In genomic region chr22:46006379-46007002, GRCh38 we compare ENCODE assay signal across 9 cellular contexts. TPM values are rescaled to one million over a fixed set of nuclear protein-coding genes. Genes with fewer than 3 reads are reported as not detected.
DNase-seq lines count a peak whose midpoint lies in the region; ATAC-seq and TF ChIP-seq lines count a peak whose summit lies in the region.
"Had no signal": no experiment of that assay in that cellular context is flagged by ENCODE, and none has a peak within 500 bp of the region (broad histone marks: within the 10 kb centered on the region; RNA-seq: fewer than 3 reads in every experiment).

No MANE protein-coding gene starts in this region.

- H3K4me1 Mint-ChIP-seq in nephron progenitor cell, result peaks cover 12% of the 10 kb centered on the region

- H3K27ac Mint-ChIP-seq in nephron progenitor cell, result no peak overlapping the region
- H3K27ac Mint-ChIP-seq: T-helper 1 cell treated with Interleukin-12 subunit alpha and Interleukin-12 subunit beta and Interleukin-4 antibody, amounts not matched to agents 30 μg/mL and 1 μg/mL, for 36 hours had no signal

- peaks cover 7% of the 10 kb centered on the region for H3K27me3 Mint-ChIP-seq in nephron progenitor cell (ENCODE audit: low read depth, poor library complexity)

- H4K91ac ChIP-seq in IMR-90 (ENCODE audit: insufficient read depth, low read depth, low read length), result peak overlapping the region; percentile 87

- TF ChIP-seq CTCF in IMR-90 (conservative IDR thresholded peaks at IDR 0.05; ENCODE audit: low read depth, low read length) (peak; percentile 79), RWPE2 (IDR thresholded peaks at IDR 0.05; ENCODE audit: poor library complexity, severe bottlenecking) (peak; percentile 95), fibroblast of pulmonary artery (IDR thresholded peaks at IDR 0.05; ENCODE audit: low read length, missing control alignments) (peak; percentile 77), nephron progenitor cell (IDR thresholded peaks at IDR 0.05) (peak; percentile 95)

- peak overlapping the region; percentile 88 for H2AK5ac ChIP-seq in IMR-90 (ENCODE audit: low read depth, low read length)

- peak overlapping the region; percentile 67 for H3K27ac ChIP-seq in IMR-90 (ENCODE audit: insufficient read depth, low read length)
- H3K27ac ChIP-seq in RWPE2 (ENCODE audit: poor library complexity, severe bottlenecking), result peak overlapping the region; percentile 99

- peaks cover 3% of the 10 kb centered on the region for H3K9me3 Mint-ChIP-seq in nephron progenitor cell
- H3K9me3 Mint-ChIP-seq: T-helper 1 cell treated with Interleukin-12 subunit alpha and Interleukin-12 subunit beta and Interleukin-4 antibody, amounts not matched to agents 30 μg/mL and 1 μg/mL, for 36 hours had no signal

- H3K27me3 ChIP-seq in IMR-90 (ENCODE audit: control insufficient read depth, insufficient read depth, low read length) (no peaks in the 10 kb centered on the region), RWPE2 (ENCODE audit: insufficient read depth, poor library complexity, severe bottlenecking) (no peaks in the 10 kb centered on the region)

- H3K36me3 ChIP-seq in IMR-90 (ENCODE audit: control insufficient read depth, insufficient read depth, low read length) (no peaks in the 10 kb centered on the region), RWPE2 (ENCODE audit: low read depth) (no peaks in the 10 kb centered on the region)

- ATAC-seq in IMR-90 (ENCODE audit: low read depth), result peak; percentile 84
- ATAC-seq in RWPE2 (ENCODE audit: low read depth), result peak; percentile 49
- ATAC-seq in HG02610 (IDR thresholded peaks at IDR 0.05; ENCODE audit: unreplicated experiment), result no peak

- peak overlapping the region; percentile 43 for H3K4me2 ChIP-seq in IMR-90 (ENCODE audit: low read depth, low read length)

- H2AK9ac ChIP-seq in IMR-90 (replicated peaks; ENCODE audit: low read depth, low read length, poor library complexity), result peak overlapping the region; percentile 99

- no peak overlapping the region for H2BK15ac ChIP-seq in IMR-90 (ENCODE audit: low read depth, low read length)

- in situ Hi-C loops in IMR-90 (cut with MboI; ENCODE audit: low sequenced_read_pairs), result loop anchor here (5.0 kb wide), 1 partner anchor 111 kb away; no protein-coding TSS in a partner anchor

- peak overlapping the region; percentile 72 for H3K14ac ChIP-seq in IMR-90 (replicated peaks; ENCODE audit: low read depth, low read length)

- peak overlapping the region; percentile 24; the same call in 1 of the 2 replicates for H3K23ac ChIP-seq in IMR-90 (ENCODE audit: low read depth, low read length)

- CTCF ChIA-PET in IMR-90 (lab: Yijun Ruan, JAX), result interaction anchor here (0.7 to 2.3 kb wide), 16 partner anchors 10 to 306 kb away, joined by 3 to 24 read pairs (median 4); no protein-coding TSS in a partner anchor

- H2AFZ ChIP-seq in IMR-90 (replicated peaks; ENCODE audit: low read length, poor library complexity), result peak overlapping the region; percentile 93

- no peak; the same call in 1 of the 2 replicates for TF ChIP-seq POLR2A in IMR-90 (IDR thresholded peaks at IDR 0.05; ENCODE audit: low read depth, low read length)

- peak overlapping the region; percentile 43 for H3K9ac ChIP-seq in IMR-90 (ENCODE audit: low read depth, low read length)

- WGBS in IMR-90 (ENCODE audit: extremely low coverage in 2 of 2, insufficient read length in 1 of 2), 2 experiments, result 9% methylated on average over 7 of the region's 26 CpGs; no CpG with 5 or more reads in 1 of the 2 experiments

- peak; percentile 87 for TF ChIP-seq RAD21 in IMR-90 (IDR thresholded peaks at IDR 0.05; ENCODE audit: low read length)

- peak overlapping the region; percentile 19; the same call in 1 of the 2 replicates for H3K18ac ChIP-seq in IMR-90 (ENCODE audit: low read depth, low read length)

- POLR2A ChIA-PET in IMR-90 (lab: Charles Lee; ENCODE audit: unreplicated experiment), result no interaction called here

- peaks cover 0 to 8% of the 10 kb centered on the region in 2 experiments; a peak in 1 of 4 replicates for H3K79me1 ChIP-seq in IMR-90 (ENCODE audit: low read depth in 1 of 2, low read length in 2 of 2)

- peak; percentile 85 for DNase-seq in COLO829 (ENCODE audit: low spot score)
- DNase-seq in IMR-90, result peak; percentile 80
- DNase-seq in RWPE2 (ENCODE audit: low spot score), result peak; percentile 92
- peak; percentile 73 for DNase-seq in activated effector memory CD4-positive, alpha-beta T cell treated with Interleukin-2 at 50 U/mL for 16 hours
- DNase-seq in fibroblast of pulmonary artery (ENCODE audit: low read depth), result peak; percentile 90
- DNase-seq in nephron progenitor cell, result peak; percentile 95
- peak; percentile 63 to 86 (median 83) for DNase-seq in stimulated activated naive CD4-positive, alpha-beta T cell (lab: John Stamatoyannopoulos, UW)

- peak overlapping the region; percentile 82 for H2BK20ac ChIP-seq in IMR-90 (ENCODE audit: low read depth, low read length)

- no peaks in the 10 kb centered on the region for H4K20me1 ChIP-seq in IMR-90 (ENCODE audit: insufficient read depth, low read length)

- peaks cover 30% of the 10 kb centered on the region for H3K4me1 ChIP-seq in IMR-90 (ENCODE audit: control insufficient read depth, insufficient read depth, low read length)
- peaks cover 13% of the 10 kb centered on the region for H3K4me1 ChIP-seq in RWPE2 (ENCODE audit: insufficient read depth, poor library complexity, severe bottlenecking)

- H4K8ac ChIP-seq in IMR-90 (ENCODE audit: low read depth in 2 of 2, low read length in 2 of 2), result peak overlapping the region; percentile 59 to 91; a peak in 3 of 4 replicates

- H4K5ac ChIP-seq in IMR-90 (ENCODE audit: low read depth, low read length), result peak overlapping the region; percentile 75

- intact Hi-C loops in IMR-90 (cut with micrococcal nuclease), result loop anchor here (1.0 kb wide), 1 partner anchor 110 kb away; no protein-coding TSS in a partner anchor

- no peak overlapping the region for H3K4me3 Mint-ChIP-seq in nephron progenitor cell
- H3K4me3 Mint-ChIP-seq: T-helper 1 cell treated with Interleukin-12 subunit alpha and Interleukin-12 subunit beta and Interleukin-4 antibody, amounts not matched to agents 30 μg/mL and 1 μg/mL, for 36 hours had no signal

- peak overlapping the region; percentile 85 for H3K4ac ChIP-seq in IMR-90 (ENCODE audit: low read depth, low read length)

- H2BK5ac ChIP-seq in IMR-90 (ENCODE audit: low read depth, low read length, poor library complexity, severe bottlenecking), result peak overlapping the region; percentile 87

- H3K9me3 ChIP-seq in IMR-90 (ENCODE audit: control insufficient read depth, insufficient read depth, low read length) (peaks cover 5% of the 10 kb centered on the region), RWPE2 (ENCODE audit: severe bottlenecking) (no peaks in the 10 kb centered on the region)

- H3K56ac ChIP-seq in IMR-90 (ENCODE audit: extremely low read depth, insufficient read depth, low read length), result no peak overlapping the region

- H2BK120ac ChIP-seq in IMR-90 (ENCODE audit: low read depth, low read length), result peak overlapping the region; percentile 93

- no peaks in the 10 kb centered on the region for H3K36me3 Mint-ChIP-seq in nephron progenitor cell (ENCODE audit: low read depth)

- BruUV-seq in IMR-90 (replicated peaks; lab: Mats Ljungman, UMichigan), result no TSS peak

- H3K4me3 ChIP-seq in IMR-90 (ENCODE audit: insufficient read depth, low read depth, low read length) (no peak overlapping the region), RWPE2 (ENCODE audit: severe bottlenecking) (peak overlapping the region; percentile 14), fibroblast of pulmonary artery (replicated peaks; ENCODE audit: low read depth, low read length) (peak overlapping the region; percentile 27)

- dilution Hi-C loops in IMR-90 (cut with HindIII; ENCODE audit: low sequenced_read_pairs, unreplicated experiment), result no loop called here

- peaks cover 13% of the 10 kb centered on the region for H3K9me1 ChIP-seq in IMR-90 (ENCODE audit: insufficient read depth, low read length)

TF ChIP-seq in IMR-90, 13 proteins besides CTCF, POLR2A, EP300 and RAD21:
- TF ChIP-seq CEBPB (IDR thresholded peaks at IDR 0.05; ENCODE audit: low read depth, low read length) (peak; percentile 79), MAZ (IDR thresholded peaks at IDR 0.05; ENCODE audit: borderline replicate concordance, low read depth, low read length) (peak; percentile 60; the same call in 1 of the 2 replicates), NFE2L2 (IDR thresholded peaks at IDR 0.05; ENCODE audit: low read depth, low read length) (no peak), SMC3 (IDR thresholded peaks at IDR 0.05; ENCODE audit: low read depth, low read length) (peak; percentile 92)

RNA-seq across cellular contexts. Expression of gene WNT7B, which starts 29.5 kb away (rescaled TPM):
- under 0.01 TPM in 2 replicates for total RNA-seq in IMR-90 (2012; rRNA removed)
- 0.15 and 0.16 TPM in 2 replicates for polyA plus RNA-seq in IMR-90 (2012; rRNA removed)
- 0.21 and 0.23 TPM in 2 replicates for polyA plus RNA-seq in IMR-90 (2012; cell fraction: cytosol; rRNA removed)
- polyA plus RNA-seq in IMR-90 (2012; cell fraction: nucleus; rRNA removed; ENCODE audit: low replicate concordance), result 0.10 and 0.15 TPM in 2 replicates
